ENCODE assay signal across 8 cellular contexts in the genomic region with DNA sequence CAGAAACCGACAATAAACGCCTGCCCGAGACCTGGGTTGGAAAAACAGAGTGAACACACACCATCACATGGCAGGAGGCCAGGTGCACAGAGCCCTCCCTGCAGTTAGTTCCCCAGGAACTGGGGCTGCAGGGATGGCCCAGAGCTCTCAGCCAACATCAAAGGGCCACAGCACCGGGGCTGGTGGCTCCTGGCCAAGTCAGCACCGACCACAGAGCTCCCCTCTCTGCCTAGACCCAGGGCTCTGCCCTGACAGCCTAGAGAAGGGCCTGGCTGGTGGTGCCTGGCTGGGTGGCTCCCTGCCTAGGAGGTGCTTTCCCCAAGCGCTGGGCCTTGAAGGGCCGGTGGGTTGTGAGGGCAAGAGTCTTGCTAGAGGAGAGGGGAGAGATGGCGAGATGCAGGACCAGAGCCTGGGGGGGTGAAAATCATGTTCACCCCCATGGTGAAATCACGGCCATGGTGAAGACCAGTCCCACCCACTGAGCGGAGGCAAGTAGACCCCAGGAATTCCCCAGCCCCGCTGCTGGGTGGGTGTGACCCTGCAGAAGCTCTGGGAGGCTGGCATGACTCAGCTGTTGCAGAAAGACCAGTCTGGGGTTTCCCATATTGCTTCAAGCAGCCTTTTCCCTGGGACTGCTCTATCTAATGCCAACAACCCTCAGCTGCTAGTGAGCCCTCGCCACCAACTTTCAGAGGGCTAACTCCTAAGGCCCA.
DNase-seq lines count a peak whose midpoint lies in the region; ATAC-seq and FAIRE-seq lines count a peak whose summit lies in the region.

No MANE protein-coding gene starts in this region.

- peak overlapping the region; percentile 73; the same call in 1 of the 2 replicates for H3K27ac ChIP-seq in ACC112 (ENCODE audit: low read depth, low read length)

- no peak overlapping the region for H2AFZ ChIP-seq in ACC112 (ENCODE audit: low read length, unreplicated experiment)

- peak; percentile 74 for FAIRE-seq in GM18507 (lab: Jason Lieb, UNC)

- no peak for DNase-seq in GM18507 (ENCODE audit: extremely low spot score, insufficient read length, low read depth)
- peak; percentile 14 for DNase-seq in LoVo (ENCODE audit: low spot score)
- peak; percentile 73 for DNase-seq in activated CD8-positive, alpha-beta memory T cell treated with anti-CD3 and anti-CD28 coated beads, Interleukin-2, amount 50 U/mL, for 48 hours
- DNase-seq in fibroblast of peridontal ligament (ENCODE audit: extremely low read depth), result peak; percentile 91
- DNase-seq in stimulated activated CD8-positive, alpha-beta memory T cell treated with anti-CD3 and anti-CD28 coated beads, Interleukin-4, amount 100 ng/mL, for 24 hours (ENCODE audit: low read depth), result peak; percentile 49

- no peaks in the 10 kb centered on the region for H3K36me3 ChIP-seq in ACC112 (ENCODE audit: insufficient read depth, low read length)

- H3K4me3 ChIP-seq in ACC112 (ENCODE audit: low read depth, low read length), result no peak overlapping the region

- peaks cover 15% of the 10 kb centered on the region for H3K4me1 ChIP-seq in ACC112 (ENCODE audit: control insufficient read depth, insufficient read depth, low read length, unreplicated experiment)

- no peaks in the 10 kb centered on the region for H3K79me2 ChIP-seq in ACC112 (ENCODE audit: control insufficient read depth, insufficient read depth, low read length, unreplicated experiment)

- no peaks in the 10 kb centered on the region for H3K27me3 ChIP-seq in ACC112 (ENCODE audit: insufficient read depth, low read length)

- ATAC-seq in HG03280 (IDR thresholded peaks at IDR 0.05; ENCODE audit: unreplicated experiment), result no peak
- no peak for ATAC-seq in GM18519 (IDR thresholded peaks at IDR 0.05; ENCODE audit: low FRiP score, unreplicated experiment)
